In the genomic region with DNA sequence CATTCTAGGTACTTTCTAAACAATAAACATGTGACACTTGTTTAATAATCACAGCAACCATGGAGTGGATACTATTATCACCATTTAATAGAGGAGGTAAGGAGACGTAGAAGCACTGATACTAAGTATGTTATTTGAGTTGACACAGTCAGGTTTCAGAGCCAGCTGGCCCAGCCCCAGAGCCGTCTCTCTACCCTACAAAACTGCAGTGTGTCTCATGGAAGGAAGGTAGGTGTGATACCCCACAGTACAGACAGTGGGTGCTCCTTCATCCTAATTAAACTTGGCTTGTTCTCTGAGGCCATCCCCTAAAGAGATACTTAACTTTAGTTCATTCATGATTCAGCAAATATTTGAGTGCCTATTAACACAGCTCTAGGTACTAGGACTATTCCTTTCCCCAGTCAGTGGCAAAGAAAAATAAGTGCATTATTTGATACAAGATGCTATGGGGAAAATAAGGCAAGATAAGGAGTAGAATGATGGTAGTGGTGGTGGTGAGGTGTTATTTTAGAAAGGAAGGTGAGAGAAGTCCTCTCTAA, we compare ENCODE assay signal across 1 cellular context.
TF ChIP-seq lines count a peak whose summit lies in the region.

No MANE protein-coding gene starts in this region.

TF ChIP-seq in GM23338, 12 proteins besides CTCF, POLR2A, EP300 and RAD21 (continued from another document):
- TF ChIP-seq, protein P1, sequence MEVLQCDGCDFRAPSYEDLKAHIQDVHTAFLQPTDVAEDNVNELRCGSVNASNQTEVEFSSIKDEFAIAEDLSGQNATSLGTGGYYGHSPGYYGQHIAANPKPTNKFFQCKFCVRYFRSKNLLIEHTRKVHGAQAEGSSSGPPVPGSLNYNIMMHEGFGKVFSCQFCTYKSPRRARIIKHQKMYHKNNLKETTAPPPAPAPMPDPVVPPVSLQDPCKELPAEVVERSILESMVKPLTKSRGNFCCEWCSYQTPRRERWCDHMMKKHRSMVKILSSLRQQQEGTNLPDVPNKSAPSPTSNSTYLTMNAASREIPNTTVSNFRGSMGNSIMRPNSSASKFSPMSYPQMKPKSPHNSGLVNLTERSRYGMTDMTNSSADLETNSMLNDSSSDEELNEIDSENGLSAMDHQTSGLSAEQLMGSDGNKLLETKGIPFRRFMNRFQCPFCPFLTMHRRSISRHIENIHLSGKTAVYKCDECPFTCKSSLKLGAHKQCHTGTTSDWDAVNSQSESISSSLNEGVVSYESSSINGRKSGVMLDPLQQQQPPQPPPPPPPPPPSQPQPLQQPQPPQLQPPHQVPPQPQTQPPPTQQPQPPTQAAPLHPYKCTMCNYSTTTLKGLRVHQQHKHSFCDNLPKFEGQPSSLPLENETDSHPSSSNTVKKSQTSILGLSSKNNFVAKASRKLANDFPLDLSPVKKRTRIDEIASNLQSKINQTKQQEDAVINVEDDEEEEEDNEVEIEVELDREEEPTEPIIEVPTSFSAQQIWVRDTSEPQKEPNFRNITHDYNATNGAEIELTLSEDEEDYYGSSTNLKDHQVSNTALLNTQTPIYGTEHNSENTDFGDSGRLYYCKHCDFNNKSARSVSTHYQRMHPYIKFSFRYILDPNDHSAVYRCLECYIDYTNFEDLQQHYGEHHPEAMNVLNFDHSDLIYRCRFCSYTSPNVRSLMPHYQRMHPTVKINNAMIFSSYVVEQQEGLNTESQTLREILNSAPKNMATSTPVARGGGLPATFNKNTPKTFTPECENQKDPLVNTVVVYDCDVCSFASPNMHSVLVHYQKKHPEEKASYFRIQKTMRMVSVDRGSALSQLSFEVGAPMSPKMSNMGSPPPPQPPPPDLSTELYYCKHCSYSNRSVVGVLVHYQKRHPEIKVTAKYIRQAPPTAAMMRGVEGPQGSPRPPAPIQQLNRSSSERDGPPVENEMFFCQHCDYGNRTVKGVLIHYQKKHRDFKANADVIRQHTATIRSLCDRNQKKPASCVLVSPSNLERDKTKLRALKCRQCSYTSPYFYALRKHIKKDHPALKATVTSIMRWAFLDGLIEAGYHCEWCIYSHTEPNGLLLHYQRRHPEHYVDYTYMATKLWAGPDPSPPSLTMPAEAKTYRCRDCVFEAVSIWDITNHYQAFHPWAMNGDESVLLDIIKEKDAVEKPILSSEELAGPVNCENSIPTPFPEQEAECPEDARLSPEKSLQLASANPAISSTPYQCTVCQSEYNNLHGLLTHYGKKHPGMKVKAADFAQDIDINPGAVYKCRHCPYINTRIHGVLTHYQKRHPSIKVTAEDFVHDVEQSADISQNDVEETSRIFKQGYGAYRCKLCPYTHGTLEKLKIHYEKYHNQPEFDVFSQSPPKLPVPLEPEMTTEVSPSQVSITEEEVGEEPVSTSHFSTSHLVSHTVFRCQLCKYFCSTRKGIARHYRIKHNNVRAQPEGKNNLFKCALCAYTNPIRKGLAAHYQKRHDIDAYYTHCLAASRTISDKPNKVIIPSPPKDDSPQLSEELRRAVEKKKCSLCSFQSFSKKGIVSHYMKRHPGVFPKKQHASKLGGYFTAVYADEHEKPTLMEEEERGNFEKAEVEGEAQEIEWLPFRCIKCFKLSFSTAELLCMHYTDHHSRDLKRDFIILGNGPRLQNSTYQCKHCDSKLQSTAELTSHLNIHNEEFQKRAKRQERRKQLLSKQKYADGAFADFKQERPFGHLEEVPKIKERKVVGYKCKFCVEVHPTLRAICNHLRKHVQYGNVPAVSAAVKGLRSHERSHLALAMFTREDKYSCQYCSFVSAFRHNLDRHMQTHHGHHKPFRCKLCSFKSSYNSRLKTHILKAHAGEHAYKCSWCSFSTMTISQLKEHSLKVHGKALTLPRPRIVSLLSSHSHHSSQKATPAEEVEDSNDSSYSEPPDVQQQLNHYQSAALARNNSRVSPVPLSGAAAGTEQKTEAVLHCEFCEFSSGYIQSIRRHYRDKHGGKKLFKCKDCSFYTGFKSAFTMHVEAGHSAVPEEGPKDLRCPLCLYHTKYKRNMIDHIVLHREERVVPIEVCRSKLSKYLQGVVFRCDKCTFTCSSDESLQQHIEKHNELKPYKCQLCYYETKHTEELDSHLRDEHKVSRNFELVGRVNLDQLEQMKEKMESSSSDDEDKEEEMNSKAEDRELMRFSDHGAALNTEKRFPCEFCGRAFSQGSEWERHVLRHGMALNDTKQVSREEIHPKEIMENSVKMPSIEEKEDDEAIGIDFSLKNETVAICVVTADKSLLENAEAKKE (CRISPR knock-in tag; IDR thresholded peaks at IDR 0.05) = no peak
- no peak for TF ChIP-seq ZNF331 (CRISPR knock-in tag; IDR thresholded peaks at IDR 0.05; ENCODE audit: low read depth)
- no peak for TF ChIP-seq CREB1 (CRISPR knock-in tag; IDR thresholded peaks at IDR 0.05; ENCODE audit: low read depth)
- no peak for TF ChIP-seq EZH2 (IDR thresholded peaks at IDR 0.05; ENCODE audit: low read depth, unreplicated experiment)
- TF ChIP-seq, protein P2, sequence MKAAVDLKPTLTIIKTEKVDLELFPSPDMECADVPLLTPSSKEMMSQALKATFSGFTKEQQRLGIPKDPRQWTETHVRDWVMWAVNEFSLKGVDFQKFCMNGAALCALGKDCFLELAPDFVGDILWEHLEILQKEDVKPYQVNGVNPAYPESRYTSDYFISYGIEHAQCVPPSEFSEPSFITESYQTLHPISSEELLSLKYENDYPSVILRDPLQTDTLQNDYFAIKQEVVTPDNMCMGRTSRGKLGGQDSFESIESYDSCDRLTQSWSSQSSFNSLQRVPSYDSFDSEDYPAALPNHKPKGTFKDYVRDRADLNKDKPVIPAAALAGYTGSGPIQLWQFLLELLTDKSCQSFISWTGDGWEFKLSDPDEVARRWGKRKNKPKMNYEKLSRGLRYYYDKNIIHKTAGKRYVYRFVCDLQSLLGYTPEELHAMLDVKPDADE (IDR thresholded peaks at IDR 0.05) = no peak
- no peak for TF ChIP-seq POLR2AphosphoS5 (IDR thresholded peaks at IDR 0.05; ENCODE audit: low read depth)
- TF ChIP-seq ZNF114 (CRISPR knock-in tag; IDR thresholded peaks at IDR 0.05) = no peak
- TF ChIP-seq, protein P3, sequence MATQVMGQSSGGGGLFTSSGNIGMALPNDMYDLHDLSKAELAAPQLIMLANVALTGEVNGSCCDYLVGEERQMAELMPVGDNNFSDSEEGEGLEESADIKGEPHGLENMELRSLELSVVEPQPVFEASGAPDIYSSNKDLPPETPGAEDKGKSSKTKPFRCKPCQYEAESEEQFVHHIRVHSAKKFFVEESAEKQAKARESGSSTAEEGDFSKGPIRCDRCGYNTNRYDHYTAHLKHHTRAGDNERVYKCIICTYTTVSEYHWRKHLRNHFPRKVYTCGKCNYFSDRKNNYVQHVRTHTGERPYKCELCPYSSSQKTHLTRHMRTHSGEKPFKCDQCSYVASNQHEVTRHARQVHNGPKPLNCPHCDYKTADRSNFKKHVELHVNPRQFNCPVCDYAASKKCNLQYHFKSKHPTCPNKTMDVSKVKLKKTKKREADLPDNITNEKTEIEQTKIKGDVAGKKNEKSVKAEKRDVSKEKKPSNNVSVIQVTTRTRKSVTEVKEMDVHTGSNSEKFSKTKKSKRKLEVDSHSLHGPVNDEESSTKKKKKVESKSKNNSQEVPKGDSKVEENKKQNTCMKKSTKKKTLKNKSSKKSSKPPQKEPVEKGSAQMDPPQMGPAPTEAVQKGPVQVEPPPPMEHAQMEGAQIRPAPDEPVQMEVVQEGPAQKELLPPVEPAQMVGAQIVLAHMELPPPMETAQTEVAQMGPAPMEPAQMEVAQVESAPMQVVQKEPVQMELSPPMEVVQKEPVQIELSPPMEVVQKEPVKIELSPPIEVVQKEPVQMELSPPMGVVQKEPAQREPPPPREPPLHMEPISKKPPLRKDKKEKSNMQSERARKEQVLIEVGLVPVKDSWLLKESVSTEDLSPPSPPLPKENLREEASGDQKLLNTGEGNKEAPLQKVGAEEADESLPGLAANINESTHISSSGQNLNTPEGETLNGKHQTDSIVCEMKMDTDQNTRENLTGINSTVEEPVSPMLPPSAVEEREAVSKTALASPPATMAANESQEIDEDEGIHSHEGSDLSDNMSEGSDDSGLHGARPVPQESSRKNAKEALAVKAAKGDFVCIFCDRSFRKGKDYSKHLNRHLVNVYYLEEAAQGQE (IDR thresholded peaks at IDR 0.05; ENCODE audit: unreplicated experiment) = no peak
- no peak for TF ChIP-seq STAT1 (IDR thresholded peaks at IDR 0.05; ENCODE audit: unreplicated experiment)
